ENCODE assay signal across 1 cellular context in genomic region chr17:62705781-62706597, GRCh38.
TF ChIP-seq lines count a peak whose summit lies in the region.

No MANE protein-coding gene starts in this region.

TF ChIP-seq in HepG2, 621 proteins besides CTCF, POLR2A, EP300 and RAD21:
- no peak for TF ChIP-seq AFF4 (CRISPR knock-in tag; IDR thresholded peaks at IDR 0.05)
- no peak for TF ChIP-seq HNRNPK (IDR thresholded peaks at IDR 0.05; ENCODE audit: low read depth, low read length, poor library complexity, severe bottlenecking)
- no peak for TF ChIP-seq ZBTB26 (CRISPR knock-in tag; IDR thresholded peaks at IDR 0.05; ENCODE audit: borderline replicate concordance)
- TF ChIP-seq ZNF557 (CRISPR knock-in tag; IDR thresholded peaks at IDR 0.05), result no peak
- TF ChIP-seq SRY (CRISPR knock-in tag; IDR thresholded peaks at IDR 0.05), result no peak
- no peak for TF ChIP-seq ELF4 (CRISPR knock-in tag; IDR thresholded peaks at IDR 0.05; ENCODE audit: borderline replicate concordance)
- no peak for TF ChIP-seq KDM5A (IDR thresholded peaks at IDR 0.05; ENCODE audit: borderline replicate concordance, low read length)
- no peak for TF ChIP-seq TERF1 (CRISPR knock-in tag; IDR thresholded peaks at IDR 0.05)
- TF ChIP-seq ZNF567 (CRISPR knock-in tag; IDR thresholded peaks at IDR 0.05; ENCODE audit: borderline replicate concordance), result no peak
- TF ChIP-seq JUNB (CRISPR knock-in tag; IDR thresholded peaks at IDR 0.05; ENCODE audit: borderline replicate concordance), result no peak
- no peak for TF ChIP-seq PHF5A (CRISPR knock-in tag; IDR thresholded peaks at IDR 0.05; ENCODE audit: low read depth, unreplicated experiment)
- no peak for TF ChIP-seq PBX2 (CRISPR knock-in tag; IDR thresholded peaks at IDR 0.05)
- no peak for TF ChIP-seq CREB1 (IDR thresholded peaks at IDR 0.05)
- TF ChIP-seq CREB1 (CRISPR knock-in tag; IDR thresholded peaks at IDR 0.05), result no peak
- no peak for TF ChIP-seq SALL1 (CRISPR knock-in tag; IDR thresholded peaks at IDR 0.05)
- no peak for TF ChIP-seq TCF7 (IDR thresholded peaks at IDR 0.05; ENCODE audit: low read depth)
- no peak for TF ChIP-seq ZNF891 (CRISPR knock-in tag; IDR thresholded peaks at IDR 0.05)
- TF ChIP-seq FOXP4 (CRISPR knock-in tag; IDR thresholded peaks at IDR 0.05), result no peak
- TF ChIP-seq ZNF580 (CRISPR knock-in tag; IDR thresholded peaks at IDR 0.05; ENCODE audit: borderline replicate concordance, low read depth), result no peak
- no peak for TF ChIP-seq PBX3 (CRISPR knock-in tag; IDR thresholded peaks at IDR 0.05; ENCODE audit: borderline replicate concordance)
- TF ChIP-seq ZNF451 (CRISPR knock-in tag; IDR thresholded peaks at IDR 0.05), result no peak
